ENCODE assay signal across 1 cellular context in genomic region chr14:88024252-88025086, GRCh38.
TF ChIP-seq lines count a peak whose summit lies in the region.

No MANE protein-coding gene starts in this region.

TF ChIP-seq in HepG2, 621 proteins besides CTCF, POLR2A, EP300 and RAD21 (continued from another document and continues in another):
- TF ChIP-seq AHDC1 (CRISPR knock-in tag; IDR thresholded peaks at IDR 0.05; ENCODE audit: borderline replicate concordance) (0 out of 2 replicates have a peak, but pooled peaks have one; percentile 0), PITX1 (CRISPR knock-in tag; IDR thresholded peaks at IDR 0.05) (peak; percentile 100), THRA (CRISPR knock-in tag; IDR thresholded peaks at IDR 0.05; ENCODE audit: borderline replicate concordance) (peak; percentile 25; the same call in 1 of the 2 replicates), THAP11 (CRISPR knock-in tag; IDR thresholded peaks at IDR 0.05) (peak; percentile 42), NKX3-1 (CRISPR knock-in tag; IDR thresholded peaks at IDR 0.05) (peak; percentile 42; the same call in 1 of the 2 replicates), ZFY (CRISPR knock-in tag; IDR thresholded peaks at IDR 0.05) (peak; percentile 52), TFE3 (CRISPR knock-in tag; IDR thresholded peaks at IDR 0.05) (0 out of 2 replicates have a peak, but pooled peaks have one; percentile 39), MXD4 (CRISPR knock-in tag; IDR thresholded peaks at IDR 0.05) (peak; percentile 61; the same call in 1 of the 2 replicates), BRD4 (CRISPR knock-in tag; IDR thresholded peaks at IDR 0.05) (peak; percentile 57), FOSL2 (CRISPR knock-in tag; IDR thresholded peaks at IDR 0.05) (peak; percentile 57), ZKSCAN8 (CRISPR knock-in tag; IDR thresholded peaks at IDR 0.05; ENCODE audit: borderline replicate concordance) (0 out of 2 replicates have a peak, but pooled peaks have one; percentile 37), MLX (CRISPR knock-in tag; IDR thresholded peaks at IDR 0.05) (peak; percentile 11; the same call in 1 of the 2 replicates), POLR2AphosphoS5 (IDR thresholded peaks at IDR 0.05; ENCODE audit: low read depth, low read length) (peak; percentile 45), GABPB1 (CRISPR knock-in tag; IDR thresholded peaks at IDR 0.05) (0 out of 2 replicates have a peak, but pooled peaks have one; percentile 24), MIER2 (CRISPR knock-in tag; IDR thresholded peaks at IDR 0.05) (0 out of 2 replicates have a peak, but pooled peaks have one; percentile 3), RARA (CRISPR knock-in tag; IDR thresholded peaks at IDR 0.05) (peak; percentile 60), RERE (CRISPR knock-in tag; IDR thresholded peaks at IDR 0.05; ENCODE audit: low read depth) (peak; percentile 83), ZHX1 (CRISPR knock-in tag; IDR thresholded peaks at IDR 0.05; ENCODE audit: low read depth) (peak; percentile 17; the same call in 1 of the 2 replicates), DBP (CRISPR knock-in tag; IDR thresholded peaks at IDR 0.05; ENCODE audit: not compliant biosample characterization) (peak; percentile 27), FOXO1 (CRISPR knock-in tag; IDR thresholded peaks at IDR 0.05) (peak; percentile 70; the same call in 1 of the 2 replicates), ARID2 (CRISPR knock-in tag; IDR thresholded peaks at IDR 0.05; ENCODE audit: borderline replicate concordance) (0 out of 2 replicates have a peak, but pooled peaks have one; percentile 33), ZNF543 (CRISPR knock-in tag; IDR thresholded peaks at IDR 0.05) (0 out of 2 replicates have a peak, but pooled peaks have one; percentile 20), ZNF790 (CRISPR knock-in tag; IDR thresholded peaks at IDR 0.05; ENCODE audit: borderline replicate concordance) (0 out of 2 replicates have a peak, but pooled peaks have one; percentile 62), HMGXB4 (CRISPR knock-in tag; IDR thresholded peaks at IDR 0.05; ENCODE audit: borderline replicate concordance in 1 of 2, low read depth in 1 of 2) (peak in 1 of 2 experiments; percentile 58; a peak in 2 of 4 replicates), IRF2 (CRISPR knock-in tag; IDR thresholded peaks at IDR 0.05) (peak; percentile 22; the same call in 1 of the 2 replicates), FOXK2 (IDR thresholded peaks at IDR 0.05) (0 out of 2 replicates have a peak, but pooled peaks have one; percentile 24), PHF21A (CRISPR knock-in tag; IDR thresholded peaks at IDR 0.05) (0 out of 2 replicates have a peak, but pooled peaks have one; percentile 3), HOXD1 (CRISPR knock-in tag; IDR thresholded peaks at IDR 0.05) (0 out of 2 replicates have a peak, but pooled peaks have one; percentile 46), SOX13 (IDR thresholded peaks at IDR 0.05) (peak; percentile 50; the same call in 1 of the 2 replicates), SOX13 (CRISPR knock-in tag; conservative IDR thresholded peaks at IDR 0.05 in 1 of 2, IDR thresholded peaks at IDR 0.05 in 1 of 2) (peak in 1 of 2 experiments; percentile 89; a peak in 2 of 4 replicates)
